Comparison of ENCODE assay signal across 22 cellular contexts in the genomic region with DNA sequence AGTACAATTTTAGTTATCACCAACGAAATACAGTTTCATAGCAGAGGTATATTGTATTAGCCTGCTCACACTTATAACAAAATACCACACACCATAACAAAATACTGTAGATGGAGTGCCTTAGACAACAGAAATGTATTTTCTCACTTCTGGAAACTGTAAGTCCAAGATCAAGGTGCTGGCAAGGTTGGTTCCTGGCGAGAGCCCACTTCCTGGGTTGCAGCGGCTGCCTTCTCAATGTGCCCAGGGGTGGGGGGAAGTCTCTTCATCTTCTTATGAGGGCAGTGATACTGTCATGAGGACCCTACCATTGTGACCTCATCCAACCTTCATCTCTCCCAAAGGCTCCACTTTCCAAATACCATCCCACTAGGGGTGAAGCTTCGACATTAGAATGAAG. TPM values are rescaled to one million over a fixed set of nuclear protein-coding genes. Genes with fewer than 3 reads are reported as not detected.
A peak's percentile ranks its signal among the peaks of the same experiment; 100 is the strongest.
DNase-seq lines count a peak whose midpoint lies in the region; ATAC-seq and TF ChIP-seq lines count a peak whose summit lies in the region.
"Had no signal": no experiment of that assay in that cellular context is flagged by ENCODE, and none has a peak within 500 bp of the region (broad histone marks: within the 10 kb centered on the region; RNA-seq: fewer than 3 reads in every experiment).

No MANE protein-coding gene starts in this region.

- H3K27me3 ChIP-seq in right atrium auricular region, result no peaks in the 10 kb centered on the region
- peaks cover 0 to 64% (median 21%) of the 10 kb centered on the region in 7 donors for H3K27me3 ChIP-seq in heart right ventricle
- H3K27me3 ChIP-seq: BLaER1 treated with 17β-estradiol and CSF1 and Interleukin-3, amounts not matched to agents 10 nM and 100 nM had no signal

- WGBS in heart right ventricle, 2 donors, result 52 to 60% methylated on average over 4 of the region's 4 CpGs

- intact Hi-C loops in activated CD8-positive, alpha-beta T cell treated with anti-CD3 and anti-CD28 coated beads for 36 hours (cut with micrococcal nuclease), result no loop called here
- intact Hi-C loops in heart right ventricle (cut with DNase I), result no loop called here

- H3K36me3 ChIP-seq in right atrium auricular region (no peaks in the 10 kb centered on the region), heart right ventricle (no peaks in the 10 kb centered on the region)
- H3K36me3 ChIP-seq: BLaER1 treated with 17β-estradiol and CSF1 and Interleukin-3, amounts not matched to agents 10 nM and 100 nM had no signal

- DNase-seq in activated CD8-positive, alpha-beta T cell treated with anti-CD3 and anti-CD28 coated beads, Interleukin-2, amount 10 ng/mL, durations not matched to agents 7 days and 5 days, result no peak
- no peak for DNase-seq in activated CD8-positive, alpha-beta T cell treated with anti-CD3 and anti-CD28 coated beads for 36 hours
- DNase-seq in right atrium auricular region (ENCODE audit: low spot score) (peak; percentile 34), heart right ventricle (no peak), T-cell (no peak)
- DNase-seq: AML-193; Caco-2; Calu3; CD4-positive, alpha-beta T cell; CD8-positive, alpha-beta T cell; DMS79 treated with DMSO at 0.1 percent for 48 hours; EL; GDM1 had no signal

- H3K4me1 ChIP-seq in right atrium auricular region (no peaks in the 10 kb centered on the region), heart right ventricle (peaks cover 0 to 2% (median 0%) of the 10 kb centered on the region in 9 donors)
- H3K4me1 ChIP-seq: A549, Caco-2 had no signal

- H3K36me3 Mint-ChIP-seq in activated CD8-positive, alpha-beta T cell treated with anti-CD3 and anti-CD28 coated beads, Interleukin-2, amount 10 ng/mL, durations not matched to agents 7 days and 5 days (ENCODE audit: low read depth), result no peaks in the 10 kb centered on the region
- no peaks in the 10 kb centered on the region for H3K36me3 Mint-ChIP-seq in activated CD8-positive, alpha-beta T cell treated with anti-CD3 and anti-CD28 coated beads for 36 hours (ENCODE audit: low read depth)
- H3K36me3 Mint-ChIP-seq in T-cell, result no peaks in the 10 kb centered on the region
- H3K36me3 Mint-ChIP-seq: CD8-positive, alpha-beta T cell had no signal

- H3K27me3 Mint-ChIP-seq in activated CD8-positive, alpha-beta T cell treated with anti-CD3 and anti-CD28 coated beads, Interleukin-2, amount 10 ng/mL, durations not matched to agents 7 days and 5 days (ENCODE audit: low read depth), result peaks cover 31% of the 10 kb centered on the region
- peaks cover 10% of the 10 kb centered on the region for H3K27me3 Mint-ChIP-seq in activated CD8-positive, alpha-beta T cell treated with anti-CD3 and anti-CD28 coated beads for 36 hours
- peaks cover 15 to 28% of the 10 kb centered on the region in 2 donors for H3K27me3 Mint-ChIP-seq in T-cell

- peaks cover 18% of the 10 kb centered on the region for H3K4me1 Mint-ChIP-seq in activated CD8-positive, alpha-beta T cell treated with anti-CD3 and anti-CD28 coated beads, Interleukin-2, amount 10 ng/mL, durations not matched to agents 7 days and 5 days (ENCODE audit: low read depth)
- H3K4me1 Mint-ChIP-seq in activated CD8-positive, alpha-beta T cell treated with anti-CD3 and anti-CD28 coated beads for 36 hours (ENCODE audit: low read depth), result peaks cover 10% of the 10 kb centered on the region
- peaks cover 4 to 6% (median 5%) of the 10 kb centered on the region in 3 donors for H3K4me1 Mint-ChIP-seq in T-cell
- H3K4me1 Mint-ChIP-seq: B cell had no signal

- H3K9me3 Mint-ChIP-seq in activated CD8-positive, alpha-beta T cell treated with anti-CD3 and anti-CD28 coated beads, Interleukin-2, amount 10 ng/mL, durations not matched to agents 7 days and 5 days (ENCODE audit: insufficient read depth), result no peaks in the 10 kb centered on the region
- H3K9me3 Mint-ChIP-seq in activated CD8-positive, alpha-beta T cell treated with anti-CD3 and anti-CD28 coated beads for 36 hours, result no peaks in the 10 kb centered on the region
- H3K9me3 Mint-ChIP-seq in T-cell, result no peaks in the 10 kb centered on the region
- H3K9me3 Mint-ChIP-seq: CD4-positive, alpha-beta T cell; CD8-positive, alpha-beta T cell had no signal

- CTCF ChIA-PET in activated CD8-positive, alpha-beta T cell treated with anti-CD3 and anti-CD28 coated beads, Interleukin-2, amount 10 ng/mL, durations not matched to agents 7 days and 5 days (lab: Charles Lee), result no interaction called here
- CTCF ChIA-PET in activated CD8-positive, alpha-beta T cell treated with anti-CD3 and anti-CD28 coated beads for 36 hours (lab: Charles Lee), result interaction anchor here (1.1 to 1.9 kb wide), 2 partner anchors 23 to 199 kb away, joined by 3 to 7 read pairs; no protein-coding TSS in a partner anchor
- CTCF ChIA-PET in T-cell (lab: Charles Lee), result no interaction called here

- peak; percentile 61 for ATAC-seq in activated CD8-positive, alpha-beta T cell treated with anti-CD3 and anti-CD28 coated beads, Interleukin-2, amount 10 ng/mL, durations not matched to agents 7 days and 5 days
- ATAC-seq in activated CD8-positive, alpha-beta T cell treated with anti-CD3 and anti-CD28 coated beads for 36 hours, result no peak
- ATAC-seq in heart right ventricle (no peak), T-cell (replicated peaks in 1 of 4) (peak in 3 of 4 experiments; percentile 26 to 36 (median 32)), HG03045 (IDR thresholded peaks at IDR 0.05; ENCODE audit: unreplicated experiment) (no peak), SK-N-SH treated with all-trans-retinoic acid at 6 μM for 48 hours (no peak)
- ATAC-seq: A549; CD8-positive, alpha-beta T cell; GM12878 had no signal

- no peak overlapping the region for H3K4me3 Mint-ChIP-seq in activated CD8-positive, alpha-beta T cell treated with anti-CD3 and anti-CD28 coated beads, Interleukin-2, amount 10 ng/mL, durations not matched to agents 7 days and 5 days
- no peak overlapping the region for H3K4me3 Mint-ChIP-seq in activated CD8-positive, alpha-beta T cell treated with anti-CD3 and anti-CD28 coated beads for 36 hours
- H3K4me3 Mint-ChIP-seq in T-cell, result no peak overlapping the region
- H3K4me3 Mint-ChIP-seq: B cell; CD4-positive, alpha-beta T cell; CD8-positive, alpha-beta T cell had no signal

- TF ChIP-seq CTCF in activated CD8-positive, alpha-beta T cell treated with anti-CD3 and anti-CD28 coated beads for 36 hours (IDR thresholded peaks at IDR 0.05), result no peak
- no peak for TF ChIP-seq CTCF in right atrium auricular region (IDR thresholded peaks at IDR 0.05)
- no peak for TF ChIP-seq CTCF in heart right ventricle (IDR thresholded peaks at IDR 0.05)

- H3K4me3 ChIP-seq in right atrium auricular region (no peak overlapping the region), heart right ventricle (no peak overlapping the region)
- H3K4me3 ChIP-seq: A549; BLaER1 treated with 17β-estradiol and CSF1 and Interleukin-3, amounts not matched to agents 10 nM and 100 nM; GM12878 had no signal

- no peak overlapping the region for H3K27ac Mint-ChIP-seq in activated CD8-positive, alpha-beta T cell treated with anti-CD3 and anti-CD28 coated beads, Interleukin-2, amount 10 ng/mL, durations not matched to agents 7 days and 5 days
- no peak overlapping the region for H3K27ac Mint-ChIP-seq in activated CD8-positive, alpha-beta T cell treated with anti-CD3 and anti-CD28 coated beads for 36 hours
- no peak overlapping the region for H3K27ac Mint-ChIP-seq in T-cell
- H3K27ac Mint-ChIP-seq: B cell; CD4-positive, alpha-beta T cell; CD8-positive, alpha-beta T cell had no signal

- H3K9me3 ChIP-seq in right atrium auricular region, result peaks cover 0 to 5% of the 10 kb centered on the region in 2 donors
- H3K9me3 ChIP-seq in heart right ventricle, result no peaks in the 10 kb centered on the region
- H3K9me3 ChIP-seq: A549, Caco-2 had no signal

- POLR2A ChIA-PET in activated CD8-positive, alpha-beta T cell treated with anti-CD3 and anti-CD28 coated beads, Interleukin-2, amount 10 ng/mL, durations not matched to agents 7 days and 5 days (lab: Charles Lee), result no interaction called here
- POLR2A ChIA-PET in activated CD8-positive, alpha-beta T cell treated with anti-CD3 and anti-CD28 coated beads for 36 hours (lab: Charles Lee), result interaction anchor here (0.6 kb wide), 1 partner anchor 1204 kb away, joined by 3 read pairs; no protein-coding TSS in a partner anchor
- POLR2A ChIA-PET in T-cell (lab: Charles Lee), result no interaction called here

- H3K27ac ChIP-seq in right atrium auricular region, result no peak overlapping the region
- no peak overlapping the region for H3K27ac ChIP-seq in heart right ventricle
- H3K27ac ChIP-seq: 22Rv1; A549; BLaER1 treated with 17β-estradiol and CSF1 and Interleukin-3, amounts not matched to agents 10 nM and 100 nM; C4-2B had no signal

TF ChIP-seq in SK-N-SH treated with all-trans-retinoic acid at 6 μM for 48 hours, 23 proteins besides CTCF, POLR2A, EP300 and RAD21 (continues in another document):
- TF ChIP-seq ZC3H10 (CRISPR knock-in tag; IDR thresholded peaks at IDR 0.05) (no peak), TOX (CRISPR knock-in tag; IDR thresholded peaks at IDR 0.05; ENCODE audit: borderline replicate concordance) (no peak), CSDC2 (CRISPR knock-in tag; IDR thresholded peaks at IDR 0.05) (no peak), RARB (CRISPR knock-in tag; IDR thresholded peaks at IDR 0.05) (no peak), POU6F1 (CRISPR knock-in tag; IDR thresholded peaks at IDR 0.05; ENCODE audit: borderline replicate concordance, low read depth) (no peak), GLIS3 (CRISPR knock-in tag; IDR thresholded peaks at IDR 0.05) (no peak)

RNA-seq across cellular contexts. Expression of gene GADD45G, which starts 30.5 kb away (rescaled TPM):
- total RNA-seq in activated CD8-positive, alpha-beta T cell treated with anti-CD3 and anti-CD28 coated beads, Interleukin-2, amount 10 ng/mL, durations not matched to agents 7 days and 5 days, result 1 to 10 TPM; 7.4 to 7.7 TPM
- total RNA-seq in activated CD8-positive, alpha-beta T cell treated with anti-CD3 and anti-CD28 coated beads for 36 hours, result 1 to 10 TPM; 3.7 to 5.0 TPM
- total RNA-seq in right atrium auricular region (100 to 1,000 TPM in 1 of 2 donors, 10 to 100 TPM in 1; 80.0 to 294 TPM), heart right ventricle (10 to 100 TPM in 8 of 10 donors, 1 to 10 TPM in 2; 9.4 to 81.2 (median 19.6) TPM), T-cell (1 to 10 TPM; 6.0 to 8.8 (median 6.8) TPM)
- polyA plus RNA-seq in heart right ventricle, result 100 to 1,000 TPM in 1 of 2 donors, 10 to 100 TPM in 1; 56.0 to 125 TPM
- total RNA-seq: G401 had no signal

Comparison
In these comparisons a context has a peak if more than half of its experiments do, and no peak if none do; other contexts are left out.
1. ATAC-seq: peak in activated CD8-positive, alpha-beta T cell treated with anti-CD3 and anti-CD28 coated beads, Interleukin-2, amount 10 ng/mL, durations not matched to agents 7 days and 5 days (single experiment) and T-cell (3 of 4); none in activated CD8-positive, alpha-beta T cell treated with anti-CD3 and anti-CD28 coated beads for 36 hours (single experiment), heart right ventricle (0 of 8), HG03045 (single experiment) and SK-N-SH treated with all-trans-retinoic acid at 6 μM for 48 hours (single experiment).